ENCODE assay signal across 8 cellular contexts in genomic region chr17:27630607-27631408, GRCh38. TPM values are rescaled to one million over a fixed set of nuclear protein-coding genes. Genes with fewer than 3 reads are reported as not detected.
DNase-seq lines count a peak whose midpoint lies in the region; ATAC-seq and TF ChIP-seq lines count a peak whose summit lies in the region.

Gene LGALS9 (plus strand): TSS chr17:27631188. CDS start chr17:27631266, 78 bp downstream.

- peak within 1 kb of the TSS in 11 of 12 donors; percentile 4 to 67 (median 55) for H3K4me3 ChIP-seq in heart left ventricle

- intact Hi-C loops in Calu3 (cut with micrococcal nuclease; ENCODE audit: unreplicated experiment), result no loop called here
- intact Hi-C loops in heart left ventricle (cut with DNase I), result no loop called here

- BruUV-seq in Calu3 (replicated peaks; lab: Mats Ljungman, UMichigan), result no TSS peak

- H3K36me3 ChIP-seq in heart left ventricle, result peaks cover 0 to 13% (median 0%) of the 10 kb centered on the region in 9 donors

- no peaks in the 10 kb centered on the region for H3K27me3 ChIP-seq in heart left ventricle

- 44 to 55% (median 50%) methylated on average over 10 of the region's 10 CpGs for WGBS in heart left ventricle, 4 donors

- CTCF ChIA-PET in Calu3 (lab: Charles Lee), result interaction anchor here (0.6 kb wide), 1 partner anchor 668 kb away, joined by 3 read pairs; no protein-coding TSS in a partner anchor

- no peaks in the 10 kb centered on the region for H3K9me3 Mint-ChIP-seq in Calu3 (ENCODE audit: low read depth, unreplicated experiment)
- H3K9me3 Mint-ChIP-seq in activated T-helper 17 cell treated with anti-CD3 and anti-CD28 coated beads, Interleukin-2, amount 50 U/mL, for 72 hours, result no peaks in the 10 kb centered on the region

- ATAC-seq in GM19438 (IDR thresholded peaks at IDR 0.05; ENCODE audit: low read depth, unreplicated experiment), result peak; percentile 69
- peak; percentile 63 for ATAC-seq in activated T-helper 17 cell treated with anti-CD3 and anti-CD28 coated beads, Interleukin-2, amount 50 U/mL, for 72 hours (replicated peaks)
- peak; percentile 21 to 43 (median 38) for ATAC-seq in heart left ventricle

- peak; percentile 49 for DNase-seq in Calu3
- peak; percentile 85 for DNase-seq in KBM-7
- DNase-seq in heart left ventricle, result peak in 3 of 5 donors; percentile 37 to 47 (median 43)
- peak; percentile 9 for DNase-seq in stimulated activated CD8-positive, alpha-beta memory T cell treated with anti-CD3 and anti-CD28 coated beads, Interleukin-12 subunit alpha, Interleukin-12 subunit beta, amount 100 ng/mL, for 4 hours (ENCODE audit: low read depth)
- DNase-seq in kidney glomerular epithelial cell (lab: John Stamatoyannopoulos, UW), result no peak
- no peak for DNase-seq in NK-92 (lab: John Stamatoyannopoulos, UW; ENCODE audit: unreplicated experiment)

- H3K4me3 Mint-ChIP-seq in Calu3 (ENCODE audit: low read depth, unreplicated experiment), result peak within 1 kb of the TSS; percentile 70
- H3K4me3 Mint-ChIP-seq in activated T-helper 17 cell treated with anti-CD3 and anti-CD28 coated beads, Interleukin-2, amount 50 U/mL, for 72 hours, result peak within 1 kb of the TSS; percentile 91

- no peak for TF ChIP-seq CTCF in Calu3 (IDR thresholded peaks at IDR 0.05; ENCODE audit: unreplicated experiment)
- no peak for TF ChIP-seq CTCF in heart left ventricle (IDR thresholded peaks at IDR 0.05)

- H3K36me3 Mint-ChIP-seq in Calu3 (ENCODE audit: insufficient read depth, unreplicated experiment), result no peaks in the 10 kb centered on the region
- no peaks in the 10 kb centered on the region for H3K36me3 Mint-ChIP-seq in activated T-helper 17 cell treated with anti-CD3 and anti-CD28 coated beads, Interleukin-2, amount 50 U/mL, for 72 hours (ENCODE audit: low read depth)

- peak in 1 of 2 donors; percentile 23 for TF ChIP-seq POLR2A in heart left ventricle (IDR thresholded peaks at IDR 0.05)

- H3K9me3 ChIP-seq in heart left ventricle, result no peaks in the 10 kb centered on the region

- H3K27me3 Mint-ChIP-seq in Calu3 (ENCODE audit: unreplicated experiment), result no peaks in the 10 kb centered on the region
- H3K27me3 Mint-ChIP-seq in activated T-helper 17 cell treated with anti-CD3 and anti-CD28 coated beads, Interleukin-2, amount 50 U/mL, for 72 hours, result no peaks in the 10 kb centered on the region

- in situ Hi-C loops in KBM-7 (cut with MboI; ENCODE audit: low pct_unique_long_range_greater_than_20kb, low sequenced_read_pairs), result no loop called here

- peak within 1 kb of the TSS; percentile 78 for H3K27ac Mint-ChIP-seq in Calu3 (ENCODE audit: unreplicated experiment)
- H3K27ac Mint-ChIP-seq in activated T-helper 17 cell treated with anti-CD3 and anti-CD28 coated beads, Interleukin-2, amount 50 U/mL, for 72 hours, result peak within 1 kb of the TSS; percentile 98

- H3K4me1 Mint-ChIP-seq in Calu3 (ENCODE audit: low read depth, unreplicated experiment), result peaks cover 12% of the 10 kb centered on the region
- peaks cover 35% of the 10 kb centered on the region for H3K4me1 Mint-ChIP-seq in activated T-helper 17 cell treated with anti-CD3 and anti-CD28 coated beads, Interleukin-2, amount 50 U/mL, for 72 hours

- peaks cover 5 to 48% (median 25%) of the 10 kb centered on the region in 12 donors for H3K4me1 ChIP-seq in heart left ventricle

- peak within 1 kb of the TSS in 11 of 12 donors; percentile 53 to 87 (median 73) for H3K27ac ChIP-seq in heart left ventricle

RNA-seq across cellular contexts. Expression of gene LGALS9, which starts in this region (rescaled TPM):
- 93.1 and 214 TPM in 2 replicates for total RNA-seq in Calu3 (2022)
- total RNA-seq in activated T-helper 17 cell treated with anti-CD3 and anti-CD28 coated beads, Interleukin-2, amount 50 U/mL, for 72 hours, result 10 to 100 TPM; 29.7 to 36.8 TPM
- total RNA-seq in heart left ventricle, result 100 to 1,000 TPM in 1 of 9 donors, 10 to 100 TPM in 7, 1 to 10 TPM in 1; 7.9 to 173 (median 22.1) TPM
- polyA plus RNA-seq in heart left ventricle, result 10 to 100 TPM; 12.3 to 25.3 TPM

Comparison
In these comparisons a context has a peak if more than half of its experiments do, and no peak if none do; other contexts are left out.
1. DNase-seq: peak in Calu3 (single experiment), KBM-7 (single experiment), heart left ventricle (3 of 5) and stimulated activated CD8-positive, alpha-beta memory T cell treated with anti-CD3 and anti-CD28 coated beads, Interleukin-12 subunit alpha, Interleukin-12 subunit beta, amount 100 ng/mL, for 4 hours (single experiment); none in kidney glomerular epithelial cell (single experiment) and NK-92 (single experiment).
2. Peak in every context shown above with its lines, with median percentiles within 50 percentile points of each other: ATAC-seq.